ENCODE assay signal across 10 cellular contexts in the genomic region with DNA sequence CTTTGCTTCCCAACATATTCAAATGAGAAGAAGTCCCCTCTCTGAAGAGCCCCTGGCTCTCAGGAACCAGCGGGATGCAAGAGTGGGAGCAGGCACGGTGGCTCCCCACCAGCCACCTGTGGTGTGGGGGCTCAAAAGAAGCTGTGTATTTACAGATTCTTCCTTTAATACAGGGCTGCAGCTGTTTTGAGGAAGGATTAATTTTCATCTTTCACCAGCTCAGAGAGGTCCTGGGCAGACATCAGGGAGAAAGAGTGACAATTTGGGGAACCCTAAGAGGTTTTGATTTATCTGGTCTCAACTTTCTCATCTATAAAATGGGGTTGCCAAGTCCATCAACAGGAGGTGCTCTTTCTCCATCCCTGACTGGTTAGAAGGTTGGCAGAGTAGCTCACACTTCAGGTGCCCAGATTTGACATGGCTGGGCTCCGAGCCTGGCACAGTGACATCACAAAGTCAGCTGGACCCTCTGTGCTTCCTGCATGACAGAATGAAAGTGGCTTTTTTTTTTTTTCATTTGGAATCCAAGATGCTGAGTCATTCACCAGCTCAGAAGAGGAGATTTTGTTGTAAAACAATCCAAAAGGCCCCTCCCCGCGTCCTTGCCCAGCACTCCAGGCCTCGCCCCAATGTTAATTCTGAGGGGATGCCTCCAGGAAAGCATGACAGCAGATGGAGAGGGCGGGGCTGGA. TPM values are rescaled to one million over a fixed set of nuclear protein-coding genes. Genes with fewer than 3 reads are reported as not detected.
DNase-seq lines count a peak whose midpoint lies in the region; ATAC-seq and TF ChIP-seq lines count a peak whose summit lies in the region.
"Had no signal": no experiment of that assay in that cellular context is flagged by ENCODE, and none has a peak within 500 bp of the region (broad histone marks: within the 10 kb centered on the region; RNA-seq: fewer than 3 reads in every experiment).

No MANE protein-coding gene starts in this region.

- H3K36me3 Mint-ChIP-seq in Calu3 (ENCODE audit: insufficient read depth, unreplicated experiment): peaks cover 4% of the 10 kb centered on the region

- peaks cover 2% of the 10 kb centered on the region for H3K27me3 Mint-ChIP-seq in Calu3 (ENCODE audit: unreplicated experiment)

- H3K27me3 ChIP-seq in left lung: peaks cover 0 to 30% of the 10 kb centered on the region in 2 donors

- TF ChIP-seq CTCF in Calu3 (IDR thresholded peaks at IDR 0.05; ENCODE audit: unreplicated experiment): no peak
- no peak for TF ChIP-seq CTCF in left lung (IDR thresholded peaks at IDR 0.05)

- H3K4me3 ChIP-seq in left lung: no peak overlapping the region

- peaks cover 10% of the 10 kb centered on the region for H3K4me1 Mint-ChIP-seq in Calu3 (ENCODE audit: low read depth, unreplicated experiment)

- H3K27ac Mint-ChIP-seq in Calu3 (ENCODE audit: unreplicated experiment): peak overlapping the region; percentile 50

- no peak overlapping the region for H3K27ac ChIP-seq in left lung
- H3K27ac ChIP-seq: KMS-11 had no signal

- H3K9me3 ChIP-seq in left lung: no peaks in the 10 kb centered on the region

- ATAC-seq in left lung: peak; percentile 91
- ATAC-seq in GM21528 (IDR thresholded peaks at IDR 0.05; ENCODE audit: low FRiP score, unreplicated experiment): no peak
- ATAC-seq in GM18867 (IDR thresholded peaks at IDR 0.05; ENCODE audit: unreplicated experiment): no peak
- no peak for ATAC-seq in HG02938 (IDR thresholded peaks at IDR 0.05; ENCODE audit: unreplicated experiment)

- in situ Hi-C loops in KBM-7 (cut with MboI; ENCODE audit: low pct_unique_long_range_greater_than_20kb, low sequenced_read_pairs): no loop called here

- DNase-seq in Calu3 (peak; percentile 78), KBM-7 (peak; percentile 38), astrocyte of the hippocampus (ENCODE audit: low read depth, low spot score) (peak; percentile 90), left lung (peak in 1 of 2 donors; percentile 63)
- no peak for DNase-seq in stimulated activated CD4-positive, alpha-beta T cell treated with anti-CD3 and anti-CD28 coated beads, Interleukin-4, amount 100 ng/mL, for 24 hours

- no peaks in the 10 kb centered on the region for H3K4me1 ChIP-seq in left lung

- no peaks in the 10 kb centered on the region for H3K36me3 ChIP-seq in left lung

- no peaks in the 10 kb centered on the region for H3K9me3 Mint-ChIP-seq in Calu3 (ENCODE audit: low read depth, unreplicated experiment)

- no peak overlapping the region for H3K4me3 Mint-ChIP-seq in Calu3 (ENCODE audit: low read depth, unreplicated experiment)

- CTCF ChIA-PET in Calu3 (lab: Charles Lee): interaction anchor here (0.6 to 1.5 kb wide), 16 partner anchors 14 to 470 kb away, joined by 3 to 7 read pairs (median 3); partner anchors contain the start of gene SIX2

- no TSS peak for BruUV-seq in Calu3 (replicated peaks; lab: Mats Ljungman, UMichigan)

- intact Hi-C loops in Calu3 (cut with micrococcal nuclease; ENCODE audit: unreplicated experiment) (loop anchor here (2.0 to 5.0 kb wide), 2 partner anchors 143 to 468 kb away; no protein-coding TSS in a partner anchor), left lung (cut with DNase I) (no loop called here)

RNA-seq across cellular contexts. Expression of gene SIX2, which starts 15.5 kb away (rescaled TPM):
- total RNA-seq in Calu3 (2022) (not detected in 2 replicates), left lung (under 1 TPM; 0.26 to 0.29 TPM)
- total RNA-seq: activated CD8-positive, alpha-beta memory T cell treated with anti-CD3 and anti-CD28 coated beads for 36 hours had no signal
